In genomic region chr3:175107231-175107630, GRCh38 we compare ENCODE assay signal across 22 cellular contexts.
DNase-seq lines count a peak whose midpoint lies in the region; ATAC-seq and TF ChIP-seq lines count a peak whose summit lies in the region.
"Had no signal": no experiment of that assay in that cellular context is flagged by ENCODE, and none has a peak within 500 bp of the region (broad histone marks: within the 10 kb centered on the region; RNA-seq: fewer than 3 reads in every experiment).

No MANE protein-coding gene starts in this region.

- ATAC-seq in GM21723 (IDR thresholded peaks at IDR 0.05; ENCODE audit: unreplicated experiment), result no peak

- H4K20me1 ChIP-seq in fibroblast of lung (ENCODE audit: control insufficient read depth, extremely low read depth, insufficient read depth, low read length) (no peaks in the 10 kb centered on the region), neural progenitor cell (ENCODE audit: low read depth) (no peaks in the 10 kb centered on the region)
- H4K20me1 ChIP-seq: BLaER1 had no signal

- no peaks in the 10 kb centered on the region for H3F3A ChIP-seq in neural progenitor cell (ENCODE audit: low read depth)

- peaks cover 5% of the 10 kb centered on the region for H3K4me1 Mint-ChIP-seq in neural progenitor cell
- H3K4me1 Mint-ChIP-seq: CD4-positive, alpha-beta memory T cell; IgD-negative memory B cell had no signal

- no peaks in the 10 kb centered on the region for H3K36me3 Mint-ChIP-seq in neural progenitor cell
- H3K36me3 Mint-ChIP-seq: CD4-positive, alpha-beta memory T cell; IgD-negative memory B cell had no signal

- H3K4me1 ChIP-seq in fibroblast of lung (ENCODE audit: control insufficient read depth, extremely low read depth, insufficient read depth, low read length) (no peaks in the 10 kb centered on the region), neural progenitor cell (no peaks in the 10 kb centered on the region)

- DNase-seq in EH (ENCODE audit: low read depth) (peak; percentile 23), NCI-H69 (lab: John Stamatoyannopoulos, UW) (peak; percentile 78), fibroblast of lung (ENCODE audit: low read depth in 2 of 2) (peak; percentile 7 to 55), neural progenitor cell (ENCODE audit: low spot score) (peak; percentile 13), COLO668 (lab: John Stamatoyannopoulos, UW; ENCODE audit: unreplicated experiment) (no peak), AML-193 (lab: John Stamatoyannopoulos, UW) (no peak)
- DNase-seq: CD4-positive, alpha-beta memory T cell; GF-D8; GOT3; HCEC 1CT; NCI-H1694; NCI-H2081; NCI-H2171 treated with DMSO at 0.1 percent for 48 hours; NCI-H524 treated with DMSO at 0.1 percent for 48 hours; PC-9; RPMI8226; SHP77; SW 1271 had no signal

- H3K27ac Mint-ChIP-seq in neural progenitor cell, result no peak overlapping the region
- H3K27ac Mint-ChIP-seq: CD4-positive, alpha-beta memory T cell; IgD-negative memory B cell had no signal

- no peaks in the 10 kb centered on the region for H3K27me3 Mint-ChIP-seq in neural progenitor cell (ENCODE audit: insufficient read depth, low read depth)
- H3K27me3 Mint-ChIP-seq: CD4-positive, alpha-beta memory T cell; IgD-negative memory B cell had no signal

- H2AFZ ChIP-seq in fibroblast of lung (ENCODE audit: low read length) (no peak overlapping the region), neural progenitor cell (replicated peaks) (no peak overlapping the region)
- H2AFZ ChIP-seq: PC-9 had no signal

- H3K27ac ChIP-seq in fibroblast of lung (ENCODE audit: insufficient read depth, low read length), result no peak overlapping the region
- no peak overlapping the region for H3K27ac ChIP-seq in neural progenitor cell
- H3K27ac ChIP-seq: BLaER1, PC-9, SK-N-MC had no signal

- H3K27me3 ChIP-seq in fibroblast of lung (ENCODE audit: control insufficient read depth, insufficient read depth, low read length) (no peaks in the 10 kb centered on the region), neural progenitor cell (no peaks in the 10 kb centered on the region)
- H3K27me3 ChIP-seq: BLaER1 had no signal

- no peak overlapping the region for H3K4me3 Mint-ChIP-seq in neural progenitor cell
- H3K4me3 Mint-ChIP-seq: CD4-positive, alpha-beta memory T cell; IgD-negative memory B cell had no signal

- H3K9me3 Mint-ChIP-seq in neural progenitor cell, result no peaks in the 10 kb centered on the region

- H3K9me3 ChIP-seq in fibroblast of lung (ENCODE audit: control insufficient read depth, insufficient read depth, low read depth, low read length) (no peaks in the 10 kb centered on the region), neural progenitor cell (ENCODE audit: low read depth) (no peaks in the 10 kb centered on the region)
- H3K9me3 ChIP-seq: BLaER1 had no signal

- H3K4me3 ChIP-seq in fibroblast of lung (replicated peaks in 1 of 4; ENCODE audit: control extremely low read depth in 1 of 4, insufficient read depth in 1 of 4, low read depth in 3 of 4, low read length in 4 of 4) (no peak overlapping the region), neural progenitor cell (no peak overlapping the region)
- H3K4me3 ChIP-seq: BLaER1, PC-9, SK-N-MC had no signal

- H3K9ac ChIP-seq in fibroblast of lung (ENCODE audit: insufficient read depth, low read length), result no peak overlapping the region
- no peak overlapping the region for H3K9ac ChIP-seq in neural progenitor cell
- H3K9ac ChIP-seq: BLaER1 had no signal

- TF ChIP-seq CTCF in fibroblast of lung (conservative IDR thresholded peaks at IDR 0.05 in 1 of 2, IDR thresholded peaks at IDR 0.05 in 1 of 2; ENCODE audit: low read depth in 1 of 2, low read length in 2 of 2) (no peak), neural progenitor cell (IDR thresholded peaks at IDR 0.05) (no peak)

- H3K4me2 ChIP-seq in fibroblast of lung (ENCODE audit: extremely low read depth, insufficient read depth, low read length), result no peak overlapping the region
- no peak overlapping the region for H3K4me2 ChIP-seq in neural progenitor cell
- H3K4me2 ChIP-seq: BLaER1, PC-9 had no signal

- no peaks in the 10 kb centered on the region for H3K36me3 ChIP-seq in fibroblast of lung (ENCODE audit: control insufficient read depth, insufficient read depth, low read length)
- no peaks in the 10 kb centered on the region for H3K36me3 ChIP-seq in neural progenitor cell
- H3K36me3 ChIP-seq: BLaER1 had no signal

- H3K79me2 ChIP-seq in fibroblast of lung (ENCODE audit: control insufficient read depth, insufficient read depth, low read length) (no peaks in the 10 kb centered on the region), neural progenitor cell (ENCODE audit: low read depth) (no peaks in the 10 kb centered on the region)

Comparison
In these comparisons a context has a peak if more than half of its experiments do, and no peak if none do; other contexts are left out.
1. DNase-seq: peak in EH (single experiment), NCI-H69 (single experiment), fibroblast of lung (2 of 2) and neural progenitor cell (single experiment); none in COLO668 (single experiment) and AML-193 (0 of 2).